ENCODE assay signal across 19 cellular contexts in genomic region chr18:74337912-74338309, GRCh38. TPM values are rescaled to one million over a fixed set of nuclear protein-coding genes. Genes with fewer than 3 reads are reported as not detected.
DNase-seq lines count a peak whose midpoint lies in the region; ATAC-seq and TF ChIP-seq lines count a peak whose summit lies in the region.
"Had no signal": no experiment of that assay in that cellular context is flagged by ENCODE, and none has a peak within 500 bp of the region (broad histone marks: within the 10 kb centered on the region; RNA-seq: fewer than 3 reads in every experiment).

No MANE protein-coding gene starts in this region.

- POLR2A ChIA-PET in Caco-2 (lab: Charles Lee): no interaction called here

- no peaks in the 10 kb centered on the region for H3K27me3 Mint-ChIP-seq in Caco-2 (ENCODE audit: insufficient read depth, unreplicated experiment)

- no peak overlapping the region for H3K4me2 ChIP-seq in trophoblast cell (ENCODE audit: low read length)
- H3K4me2 ChIP-seq: A549 had no signal

- H2BK120ac ChIP-seq in trophoblast cell (ENCODE audit: insufficient read depth, low read length, poor library complexity): no peak overlapping the region

- H3K36me3 ChIP-seq in Caco-2 (ENCODE audit: control insufficient read depth, insufficient read depth, low read length): no peaks in the 10 kb centered on the region
- no peaks in the 10 kb centered on the region for H3K36me3 ChIP-seq in left lung
- H3K36me3 ChIP-seq in trophoblast cell (ENCODE audit: control insufficient read depth in 1 of 2, insufficient read depth in 2 of 2, low read length in 2 of 2): no peaks in the 10 kb centered on the region

- H3K23ac ChIP-seq in trophoblast cell (ENCODE audit: low read length): no peak overlapping the region

- H3K4me3 Mint-ChIP-seq in Caco-2 (ENCODE audit: unreplicated experiment): no peak overlapping the region
- H3K4me3 Mint-ChIP-seq: CD4-positive, alpha-beta T cell had no signal

- H2BK12ac ChIP-seq in trophoblast cell (ENCODE audit: low read length): no peak overlapping the region

- no peak for DNase-seq in Caco-2
- no peak for DNase-seq in left lung
- peak; percentile 12 for DNase-seq in medulla oblongata (ENCODE audit: extremely low spot score)
- peak; percentile 25 for DNase-seq in renal cortical epithelial cell (ENCODE audit: low read depth)
- no peak for DNase-seq in trophoblast cell
- no peak for DNase-seq in middle frontal gyrus (ENCODE audit: extremely low spot score, low spot score)
- no peak for DNase-seq in HT-29 (ENCODE audit: low spot score)
- DNase-seq: AML-193; CD4-positive, alpha-beta T cell; DMS153; DMS79; GDM1; HCEC 1CT had no signal

- no peak overlapping the region for H4K91ac ChIP-seq in trophoblast cell (ENCODE audit: low read depth, low read length)

- TF ChIP-seq CTCF in Caco-2 (IDR thresholded peaks at IDR 0.05; ENCODE audit: insufficient read depth in 1 of 2, low read depth in 1 of 2, low read length in 1 of 2, severe bottlenecking in 1 of 2, unreplicated experiment in 1 of 2) (no peak), left lung (IDR thresholded peaks at IDR 0.05) (no peak)

- H3K79me1 ChIP-seq in trophoblast cell (ENCODE audit: low read length): no peaks in the 10 kb centered on the region

- peak; percentile 86 for ATAC-seq in left lung
- ATAC-seq: A549 had no signal

- no peak overlapping the region for H3K4ac ChIP-seq in trophoblast cell (ENCODE audit: low read depth, low read length)

- H3K27ac Mint-ChIP-seq in Caco-2 (ENCODE audit: unreplicated experiment): peak overlapping the region; percentile 57
- H3K27ac Mint-ChIP-seq: CD4-positive, alpha-beta T cell had no signal

- peaks cover 18% of the 10 kb centered on the region for H3K4me1 Mint-ChIP-seq in Caco-2 (ENCODE audit: low read depth, unreplicated experiment)

- H4K12ac ChIP-seq in trophoblast cell (ENCODE audit: low read depth, low read length): no peak overlapping the region

- no peak overlapping the region for H3K18ac ChIP-seq in trophoblast cell (ENCODE audit: low read length)

- H3K4me1 ChIP-seq in Caco-2: peaks cover 13% of the 10 kb centered on the region
- H3K4me1 ChIP-seq in left lung: no peaks in the 10 kb centered on the region
- no peaks in the 10 kb centered on the region for H3K4me1 ChIP-seq in trophoblast cell (ENCODE audit: control insufficient read depth in 1 of 2, insufficient read depth in 2 of 2, low read length in 2 of 2)

- H3K9ac ChIP-seq in trophoblast cell (ENCODE audit: low read length): no peak overlapping the region

- CTCF ChIA-PET in Caco-2 (lab: Charles Lee): no interaction called here

- no peaks in the 10 kb centered on the region for H3K27me3 ChIP-seq in Caco-2 (replicated peaks; ENCODE audit: control insufficient read depth, insufficient read depth, low read length)
- H3K27me3 ChIP-seq in left lung: no peaks in the 10 kb centered on the region
- no peaks in the 10 kb centered on the region for H3K27me3 ChIP-seq in trophoblast cell (ENCODE audit: insufficient read depth, low read length)

- no peaks in the 10 kb centered on the region for H3K36me3 Mint-ChIP-seq in Caco-2 (ENCODE audit: insufficient read depth, unreplicated experiment)

- H4K8ac ChIP-seq in trophoblast cell (ENCODE audit: low read depth, low read length): no peak overlapping the region

- intact Hi-C loops in Caco-2 (cut with micrococcal nuclease; ENCODE audit: unreplicated experiment): no loop called here
- intact Hi-C loops in left lung (cut with DNase I): loop anchor here in 1 of 2 donors (10.0 kb wide), 1 partner anchor 93 kb away; no protein-coding TSS in a partner anchor

- H2AFZ ChIP-seq in trophoblast cell (ENCODE audit: insufficient read depth, low read length, poor library complexity): no peak overlapping the region

- WGBS in trophoblast cell (ENCODE audit: extremely low coverage, insufficient coverage, insufficient read length): no CpG with 5 or more reads among the region's 1 CpG

- no peaks in the 10 kb centered on the region for H3K9me3 ChIP-seq in Caco-2
- H3K9me3 ChIP-seq in left lung: no peaks in the 10 kb centered on the region
- no peaks in the 10 kb centered on the region for H3K9me3 ChIP-seq in trophoblast cell (ENCODE audit: insufficient read depth, low read depth, low read length)
- H3K9me3 ChIP-seq: A549 had no signal

- BruUV-seq in Caco-2 (replicated peaks; lab: Mats Ljungman, UMichigan): no TSS peak

- no peak overlapping the region for H2BK5ac ChIP-seq in trophoblast cell (ENCODE audit: low read depth, low read length, poor library complexity)

- H3K4me3 ChIP-seq in Caco-2 (ENCODE audit: low read depth, low read length): no peak overlapping the region
- H3K4me3 ChIP-seq in left lung: no peak overlapping the region
- H3K4me3 ChIP-seq in trophoblast cell (ENCODE audit: low read depth, low read length): no peak overlapping the region
- H3K4me3 ChIP-seq: A549 had no signal

- no peaks in the 10 kb centered on the region for H3K79me2 ChIP-seq in trophoblast cell (ENCODE audit: control insufficient read depth, insufficient read depth, low read length, poor library complexity)

- H2AK5ac ChIP-seq in trophoblast cell (ENCODE audit: low read length): no peak overlapping the region

- no peak overlapping the region for H3K27ac ChIP-seq in left lung
- H3K27ac ChIP-seq in trophoblast cell (ENCODE audit: low read depth, low read length): no peak overlapping the region
- H3K27ac ChIP-seq: 22Rv1, A549, C4-2B had no signal

- peaks cover 18% of the 10 kb centered on the region for H3K9me3 Mint-ChIP-seq in Caco-2 (ENCODE audit: unreplicated experiment)
- H3K9me3 Mint-ChIP-seq: CD4-positive, alpha-beta T cell had no signal

- H3K14ac ChIP-seq in trophoblast cell (ENCODE audit: low read length): no peak overlapping the region

RNA-seq across cellular contexts. Expression of gene C18orf63, which starts 22.3 kb away (rescaled TPM):
- total RNA-seq in Caco-2 (2022) (0.07 TPM in 1 of 2 replicates, not detected in the other), left lung (under 1 TPM; 0.16 to 0.26 TPM), renal cortical epithelial cell (not detected in 2 replicates)
- polyA plus RNA-seq in trophoblast cell (2013): not detected in 2 replicates
- total RNA-seq in HT-29 (2014; rRNA removed; shearing (Covaris generic)): not detected in 2 replicates
- total RNA-seq: CD4-positive, alpha-beta T cell; Daoy; HT1080 had no signal
- polyA plus RNA-seq: A549, BJ had no signal

RNA-seq across cellular contexts. Expression of gene CYB5A, which starts 46.1 kb away (rescaled TPM):
- total RNA-seq in Caco-2 (2022): 103 and 105 TPM in 2 replicates
- total RNA-seq in left lung: 100 to 1,000 TPM; 347 to 508 TPM
- 163 and 256 TPM in 2 replicates for total RNA-seq in renal cortical epithelial cell
- polyA plus RNA-seq in trophoblast cell (2013): 38.4 and 40.9 TPM in 2 replicates
- 130 and 133 TPM in 2 replicates for total RNA-seq in HT-29 (2014; rRNA removed; shearing (Covaris generic))

Comparison
In these comparisons a context has a peak if more than half of its experiments do, and no peak if none do; other contexts are left out.
1. DNase-seq: peak in medulla oblongata (single experiment) and renal cortical epithelial cell (single experiment); none in Caco-2 (0 of 2), left lung (0 of 2), trophoblast cell (0 of 2), middle frontal gyrus (single experiment) and HT-29 (single experiment).